ENCODE assay signal across 8 cellular contexts in the genomic region with DNA sequence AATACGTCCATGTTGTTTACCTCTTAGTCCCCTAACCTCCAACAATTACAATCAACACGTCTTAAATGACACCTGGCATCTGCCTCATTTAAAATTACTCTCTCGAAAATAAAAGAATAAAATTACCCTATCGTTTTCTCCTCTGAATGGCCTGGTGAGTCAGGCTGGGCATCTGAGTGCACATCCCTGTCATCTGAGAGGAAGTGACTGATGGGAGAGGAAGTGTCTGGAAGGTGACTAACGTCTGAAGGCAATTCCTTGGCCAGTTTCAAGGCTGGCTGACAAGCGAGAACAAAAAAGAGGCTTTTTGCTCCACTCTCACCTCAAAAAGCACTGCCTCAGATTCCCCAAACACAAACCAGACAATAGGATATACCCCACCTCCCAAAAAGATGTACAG. TPM values are rescaled to one million over a fixed set of nuclear protein-coding genes. Genes with fewer than 3 reads are reported as not detected.
DNase-seq lines count a peak whose midpoint lies in the region; ATAC-seq lines count a peak whose summit lies in the region.

No MANE protein-coding gene starts in this region.

- H3K4me1 Mint-ChIP-seq in CD4-positive, CD25-positive, alpha-beta regulatory T cell, result peaks cover 46 to 67% (median 56%) of the 10 kb centered on the region in 4 donors

- ATAC-seq in CD4-positive, CD25-positive, alpha-beta regulatory T cell (ENCODE audit: low read depth in 2 of 2), result peak in 1 of 2 donors; percentile 54
- no peak for ATAC-seq in GM19455 (IDR thresholded peaks at IDR 0.05; ENCODE audit: unreplicated experiment)

- H3K27me3 Mint-ChIP-seq in CD4-positive, CD25-positive, alpha-beta regulatory T cell, result no peaks in the 10 kb centered on the region

- no peak overlapping the region for H3K27ac ChIP-seq in CD4-positive, CD25-positive, alpha-beta regulatory T cell (ENCODE audit: insufficient read depth, low read length, poor library complexity, severe bottlenecking)

- DNase-seq in CD4-positive, CD25-positive, alpha-beta regulatory T cell, result no peak
- DNase-seq in Kasumi-1 (lab: John Stamatoyannopoulos, UW) (peak; percentile 87 to 93), medulla oblongata (ENCODE audit: extremely low spot score) (peak; percentile 75), ureter (ENCODE audit: low spot score) (no peak), iPS-NIHi7 (ENCODE audit: extremely low spot score) (no peak), UCSD-AML1 (lab: John Stamatoyannopoulos, UW; ENCODE audit: unreplicated experiment) (no peak)
- DNase-seq in activated naive CD4-positive, alpha-beta T cell treated with anti-CD3 and anti-CD28 coated beads, Interleukin-2, amount 50 U/mL, for 16 hours, result peak; percentile 23

- H3K9me3 ChIP-seq in CD4-positive, CD25-positive, alpha-beta regulatory T cell (ENCODE audit: control insufficient read depth in 2 of 2, low read length in 2 of 2), result no peaks in the 10 kb centered on the region

- H3K4me1 ChIP-seq in CD4-positive, CD25-positive, alpha-beta regulatory T cell (ENCODE audit: control insufficient read depth, insufficient read depth, low read length, poor library complexity, severe bottlenecking), result peaks cover 26% of the 10 kb centered on the region

- H3K4me3 ChIP-seq in CD4-positive, CD25-positive, alpha-beta regulatory T cell (ENCODE audit: low read depth, low read length), result no peak overlapping the region

- H3K9me3 Mint-ChIP-seq in CD4-positive, CD25-positive, alpha-beta regulatory T cell, result no peaks in the 10 kb centered on the region

- H3K36me3 ChIP-seq in CD4-positive, CD25-positive, alpha-beta regulatory T cell (ENCODE audit: control insufficient read depth, insufficient read depth, low read length), result peaks cover 21% of the 10 kb centered on the region

- H3K4me3 Mint-ChIP-seq in CD4-positive, CD25-positive, alpha-beta regulatory T cell, result no peak overlapping the region

- H3K36me3 Mint-ChIP-seq in CD4-positive, CD25-positive, alpha-beta regulatory T cell, result peaks cover 25% of the 10 kb centered on the region

- peak overlapping the region in 2 of 3 donors; percentile 47 to 70 for H3K27ac Mint-ChIP-seq in CD4-positive, CD25-positive, alpha-beta regulatory T cell

- no peaks in the 10 kb centered on the region for H3K27me3 ChIP-seq in CD4-positive, CD25-positive, alpha-beta regulatory T cell (ENCODE audit: control insufficient read depth, insufficient read depth, low read length)

RNA-seq across cellular contexts. Expression of a gene that starts 57.7 kb away (rescaled TPM):
- 49.7 TPM for total RNA-seq in CD4-positive, CD25-positive, alpha-beta regulatory T cell
- 10 to 100 TPM; 40.8 to 53.2 (median 46.6) TPM for polyA plus RNA-seq in CD4-positive, CD25-positive, alpha-beta regulatory T cell
- total RNA-seq in ureter, result 80.0 TPM

Comparison
In these comparisons a context has a peak if more than half of its experiments do, and no peak if none do; other contexts are left out.
1. DNase-seq: peak in Kasumi-1 (2 of 2), activated naive CD4-positive, alpha-beta T cell treated with anti-CD3 and anti-CD28 coated beads, Interleukin-2, amount 50 U/mL, for 16 hours (single experiment) and medulla oblongata (single experiment); none in CD4-positive, CD25-positive, alpha-beta regulatory T cell (0 of 3), ureter (single experiment), iPS-NIHi7 (single experiment) and UCSD-AML1 (single experiment).